Comparison of ENCODE assay signal across 8 cellular contexts in the genomic region with DNA sequence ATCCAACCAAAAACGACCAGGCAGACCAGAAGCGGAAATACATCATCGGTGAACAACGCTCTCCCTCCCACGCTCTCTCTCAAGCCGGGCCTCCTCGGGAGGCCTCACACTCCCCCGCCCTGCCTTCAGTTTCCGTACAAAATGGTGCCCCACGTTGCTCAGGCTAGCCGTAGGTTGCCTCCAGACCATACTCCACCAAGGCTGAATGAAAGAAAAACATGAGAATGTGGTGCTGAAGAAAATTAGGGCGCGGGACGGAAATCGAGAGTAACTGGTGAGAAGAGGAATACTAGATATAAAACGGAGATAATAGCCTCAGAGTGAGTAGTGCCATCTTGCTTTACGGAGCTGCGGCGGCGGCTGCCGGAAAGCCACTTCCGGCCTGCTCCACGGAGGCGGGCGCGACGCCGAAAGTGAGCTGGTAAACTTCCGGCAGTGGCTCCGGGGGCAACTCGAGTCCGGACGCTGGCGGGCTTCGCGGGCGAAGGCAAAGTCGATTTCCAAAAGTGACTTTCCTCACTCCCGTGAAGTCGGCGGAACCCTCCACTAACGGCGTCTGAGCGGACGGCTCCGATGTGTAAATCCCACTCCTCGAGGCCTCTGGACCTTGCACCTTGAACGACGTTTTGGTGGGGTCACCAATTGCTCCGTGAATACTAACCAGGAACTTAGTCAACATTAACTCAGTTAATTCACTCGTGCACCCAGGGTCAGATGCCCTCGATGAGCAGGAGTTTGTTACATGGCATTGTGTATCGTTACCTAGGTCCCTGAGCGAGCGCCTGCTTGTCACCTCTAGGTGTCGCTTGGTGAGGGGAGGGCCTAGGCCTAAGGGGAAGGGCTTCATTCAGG. TPM values are rescaled to one million over a fixed set of nuclear protein-coding genes. Genes with fewer than 3 reads are reported as not detected.
DNase-seq lines count a peak whose midpoint lies in the region; ATAC-seq and TF ChIP-seq lines count a peak whose summit lies in the region.

Gene SH3BP5L, minus strand, starts transcription at position 7 of the 852 bp plus-strand sequence. CDS start 980 bp downstream, outside the sequence.

- H4K20me1 ChIP-seq in KMS-11 (ENCODE audit: insufficient read depth) = no peaks in the 10 kb centered on the region

- H3K9me3 ChIP-seq in Panc1 (ENCODE audit: control insufficient read depth, insufficient read depth, low read depth, low read length) = no peaks in the 10 kb centered on the region

- H3K27me3 ChIP-seq in KMS-11 (ENCODE audit: insufficient read depth, low read depth) = no peaks in the 10 kb centered on the region
- no peaks in the 10 kb centered on the region for H3K27me3 ChIP-seq in Panc1 (ENCODE audit: control insufficient read depth, insufficient read depth, low read length)

- peak; percentile 94 for ATAC-seq in GM21737 (IDR thresholded peaks at IDR 0.05; ENCODE audit: unreplicated experiment)
- peak; percentile 95 for ATAC-seq in Panc1
- peak; percentile 88 to 90 for ATAC-seq in activated T-cell treated with anti-CD3 and anti-CD28 coated beads, Interleukin-2, amount 50 U/mL, for 4 hours
- ATAC-seq in esophagus mucosa = peak; percentile 97

- H3K4me3 ChIP-seq in KMS-11 (IDR thresholded peaks at IDR 0.05; ENCODE audit: insufficient read depth, low read depth, low read length) (peak within 1 kb of the TSS; percentile 95), Panc1 (ENCODE audit: low read depth in 2 of 2, low read length in 2 of 2) (peak within 1 kb of the TSS; percentile 85 to 87)

- CTCF ChIA-PET in Panc1 (lab: Charles Lee) = interaction anchor here (0.6 to 1.0 kb wide), 5 partner anchors 12 to 129 kb away, joined by 3 to 18 read pairs (median 4); partner anchors contain the start of gene ZNF672

- H3K9me3 Mint-ChIP-seq in activated T-cell treated with anti-CD3 and anti-CD28 coated beads, Interleukin-2, amount 50 U/mL, for 4 hours = no peaks in the 10 kb centered on the region

- peaks cover under 1% of the 10 kb centered on the region for H3K27me3 Mint-ChIP-seq in activated T-cell treated with anti-CD3 and anti-CD28 coated beads, Interleukin-2, amount 50 U/mL, for 4 hours (ENCODE audit: low read depth)

- no TSS peak for BruUV-seq in Panc1 (replicated peaks; lab: Mats Ljungman, UMichigan)

- H3K4me1 ChIP-seq in KMS-11 (ENCODE audit: low read depth, poor library complexity, severe bottlenecking) = peaks cover 34% of the 10 kb centered on the region
- peaks cover 15% of the 10 kb centered on the region for H3K4me1 ChIP-seq in Panc1 (ENCODE audit: control insufficient read depth, insufficient read depth, low read length)

- POLR2A ChIA-PET in Panc1 (lab: Charles Lee) = interaction anchor here (0.6 to 0.7 kb wide), 5 partner anchors 11 to 1801 kb away, joined by 3 to 16 read pairs (median 7); no protein-coding TSS in a partner anchor

- in situ Hi-C loops in Panc1 (cut with HindIII; ENCODE audit: low pct_unique_long_range_greater_than_20kb, low sequenced_read_pairs) = no loop called here

- no peaks in the 10 kb centered on the region; the same call in 1 of the 2 replicates for H3K36me3 ChIP-seq in KMS-11 (ENCODE audit: insufficient read depth)
- H3K36me3 ChIP-seq in Panc1 (ENCODE audit: control insufficient read depth, insufficient read depth, low read length) = no peaks in the 10 kb centered on the region

- H2AFZ ChIP-seq in KMS-11 (ENCODE audit: low read depth) = peak within 1 kb of the TSS; percentile 85

- intact Hi-C loops in Panc1 (cut with micrococcal nuclease; ENCODE audit: unreplicated experiment) = no loop called here

- peaks cover 19% of the 10 kb centered on the region for H3K79me2 ChIP-seq in KMS-11 (ENCODE audit: insufficient read depth, low read depth)

- H3K9ac ChIP-seq in KMS-11 = peak within 1 kb of the TSS; percentile 90

- H3K4me1 Mint-ChIP-seq in activated T-cell treated with anti-CD3 and anti-CD28 coated beads, Interleukin-2, amount 50 U/mL, for 4 hours (ENCODE audit: low read depth) = peaks cover 55% of the 10 kb centered on the region

- TF ChIP-seq CTCF in KMS-11 (conservative IDR thresholded peaks at IDR 0.05; ENCODE audit: low read depth, low read length) (peak; percentile 95), Panc1 (IDR thresholded peaks at IDR 0.05) (peak; percentile 90)

- peak within 1 kb of the TSS; percentile 46 for H3K4me2 ChIP-seq in KMS-11

- peaks cover 15% of the 10 kb centered on the region for H3K36me3 Mint-ChIP-seq in activated T-cell treated with anti-CD3 and anti-CD28 coated beads, Interleukin-2, amount 50 U/mL, for 4 hours (ENCODE audit: insufficient read depth)

- peak within 1 kb of the TSS; percentile 96 for H3K4me3 Mint-ChIP-seq in activated T-cell treated with anti-CD3 and anti-CD28 coated beads, Interleukin-2, amount 50 U/mL, for 4 hours

- peak; percentile 96 for DNase-seq in DMS79 treated with DMSO at 0.1 percent for 48 hours (lab: John Stamatoyannopoulos, UW)
- DNase-seq in Panc1 (ENCODE audit: low read depth, low spot score) = peak; percentile 89
- peak; percentile 83 for DNase-seq in activated T-cell treated with anti-CD3 and anti-CD28 coated beads, Interleukin-2, amount 50 U/mL, for 4 hours
- peak; percentile 97 for DNase-seq in myocyte (ENCODE audit: low read depth)
- DNase-seq in stimulated activated CD8-positive, alpha-beta memory T cell treated with anti-CD3 and anti-CD28 coated beads, Interleukin-7, amount 100 ng/mL, for 48 hours (ENCODE audit: extremely low read depth in 1 of 2, low read depth in 1 of 2) = peak; percentile 74 to 90

- H3K27ac ChIP-seq in KMS-11 (peak within 1 kb of the TSS; percentile 94), Panc1 (ENCODE audit: low read length) (peak within 1 kb of the TSS; percentile 99)

RNA-seq across cellular contexts. Expression of gene SH3BP5L, which starts in this region (rescaled TPM):
- total RNA-seq in Panc1 (2021; ENCODE audit: unreplicated experiment) (23.9 TPM), esophagus mucosa (17.1 TPM), myocyte (26.5 and 30.9 TPM in 2 replicates)
- polyA plus RNA-seq in Panc1 (2012; ENCODE audit: insufficient read length) = 28.4 TPM
- total RNA-seq in activated T-cell treated with anti-CD3 and anti-CD28 coated beads, Interleukin-2, amount 50 U/mL, for 4 hours = 10 to 100 TPM; 14.9 to 16.4 (median 16.1) TPM
- polyA plus RNA-seq in myocyte (2012) = 39.9 TPM

Comparison
In these comparisons a context has a peak if more than half of its experiments do, and no peak if none do; other contexts are left out.
1. Peak in every context shown above with its lines: DNase-seq, ATAC-seq, H3K4me3 ChIP-seq and H3K27ac ChIP-seq.